Comparison of ENCODE assay signal across 10 cellular contexts in genomic region chr10:112484399-112484798, GRCh38.
"Had no signal": no experiment of that assay in that cellular context is flagged by ENCODE, and none has a peak within 500 bp of the region (broad histone marks: within the 10 kb centered on the region; RNA-seq: fewer than 3 reads in every experiment).

No MANE protein-coding gene starts in this region.

- H2AFZ ChIP-seq: GM23248, GM23338 had no signal

- H3K9me3 ChIP-seq: HAP-1 had no signal

- H3K4me1 ChIP-seq: HAP-1 had no signal

- H3K9ac ChIP-seq: GM23248 had no signal

- DNase-seq: GM23248, GOT3, H7, H9, HCEC 1CT, HFFc6 had no signal

- FAIRE-seq: H1, H54 had no signal

- H3K4me2 ChIP-seq: GM23338 had no signal

- H3K27ac ChIP-seq: GM23248 had no signal

- H3K4me3 ChIP-seq: GM23248, GM23338, HAP-1 had no signal

- H3K36me3 ChIP-seq: HAP-1 had no signal

- ATAC-seq: GM23338 had no signal
